13 cellular contexts compared by ENCODE assay signal in the genomic region with DNA sequence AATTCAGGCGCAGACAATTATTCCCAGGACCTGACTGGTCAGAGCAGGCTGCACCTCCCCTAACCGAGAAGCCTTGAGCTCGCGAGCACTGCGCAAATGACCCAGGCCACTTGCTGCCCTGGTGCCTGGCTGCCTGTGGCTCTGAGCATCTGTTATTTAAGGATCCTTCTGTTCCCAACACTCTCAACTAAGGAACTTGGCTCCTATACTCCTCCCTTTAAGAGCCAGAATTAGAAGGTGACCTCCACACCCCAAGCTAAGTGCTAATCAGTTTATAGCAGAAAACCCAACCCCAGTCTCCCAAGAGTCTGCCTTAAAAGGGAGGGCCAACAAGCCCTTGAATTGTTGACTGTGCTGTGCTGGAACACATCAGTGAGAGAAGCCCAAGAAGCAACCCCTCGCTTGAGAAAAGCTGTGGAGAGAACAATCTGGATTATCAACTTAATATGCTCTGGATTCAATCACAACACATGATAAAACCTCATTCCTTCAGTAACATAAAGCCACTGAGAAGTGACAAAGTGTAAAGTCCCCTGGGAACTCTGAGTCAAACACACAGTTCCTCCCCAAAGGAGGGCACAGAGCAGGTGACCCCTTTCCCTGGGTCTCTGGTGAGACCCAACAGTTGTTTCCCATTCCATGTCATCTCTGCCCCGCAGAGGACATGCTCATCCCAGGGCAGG. TPM values are rescaled to one million over a fixed set of nuclear protein-coding genes. Genes with fewer than 3 reads are reported as not detected.
DNase-seq lines count a peak whose midpoint lies in the region; ATAC-seq and TF ChIP-seq lines count a peak whose summit lies in the region.
"Had no signal": no experiment of that assay in that cellular context is flagged by ENCODE, and none has a peak within 500 bp of the region (broad histone marks: within the 10 kb centered on the region; RNA-seq: fewer than 3 reads in every experiment).

No MANE protein-coding gene starts in this region.

- TF ChIP-seq POLR2A in erythroblast (IDR thresholded peaks at IDR 0.05; ENCODE audit: low read length) = peak; percentile 23

- WGBS in aorta, 2 donors = 26 to 31% methylated on average over 7 of the region's 7 CpGs

- intact Hi-C loops in Right ventricle myocardium inferior (cut with DNase I) = no loop called here
- intact Hi-C loops in cardiac septum (cut with DNase I) = no loop called here
- intact Hi-C loops in aorta (cut with DNase I) = no loop called here

- H3K36me3 ChIP-seq in osteoblast (ENCODE audit: insufficient read depth, low read length) (peaks cover 24% of the 10 kb centered on the region), aorta (ENCODE audit: control insufficient read depth in 1 of 2, insufficient read depth in 2 of 2, low read length in 1 of 2) (peaks cover 0 to 2% of the 10 kb centered on the region in 2 donors)

- peaks cover 97% of the 10 kb centered on the region for H3K79me2 ChIP-seq in osteoblast (ENCODE audit: insufficient read depth, low read length)

- H3K9me3 ChIP-seq in osteoblast (ENCODE audit: low read depth, low read length) (no peaks in the 10 kb centered on the region), aorta (ENCODE audit: control insufficient read depth, low read length) (no peaks in the 10 kb centered on the region)

- DNase-seq in Right ventricle myocardium inferior (ENCODE audit: missing footprints) = no peak
- DNase-seq in cardiac septum (ENCODE audit: low spot score) = no peak
- DNase-seq in erythroblast (lab: John Stamatoyannopoulos, UW) = peak; percentile 85 to 89
- DNase-seq in osteoblast (ENCODE audit: insufficient read length, low spot score, missing footprints) = peak; percentile 69
- DNase-seq in aorta = no peak
- DNase-seq in hippocampal formation (lab: John Stamatoyannopoulos, UW) = no peak
- DNase-seq in putamen (ENCODE audit: low spot score) = no peak
- DNase-seq: foreskin fibroblast; MM.1S; NCI-H748 treated with DMSO at 0.1 percent for 48 hours; stimulated activated CD4-positive, alpha-beta T cell treated with anti-CD3 and anti-CD28 coated beads, Interleukin-15, amount 100 ng/mL, for 24 hours had no signal

- H3K4me2 ChIP-seq in osteoblast (ENCODE audit: insufficient read depth, low read length) = no peak overlapping the region

- H3K4me3 ChIP-seq in osteoblast (ENCODE audit: insufficient read depth, low read length) (no peak overlapping the region), aorta (ENCODE audit: low read length in 2 of 2) (no peak overlapping the region)

- ATAC-seq in Right ventricle myocardium inferior (peak; percentile 59), aorta (ENCODE audit: low FRiP score) (peak; percentile 58), HG03159 (IDR thresholded peaks at IDR 0.05; ENCODE audit: unreplicated experiment) (no peak)
- ATAC-seq: SK-N-SH treated with all-trans-retinoic acid at 6 μM for 48 hours had no signal

- H4K20me1 ChIP-seq in osteoblast (ENCODE audit: insufficient read depth, low read length) = peaks cover 79% of the 10 kb centered on the region

- no peak overlapping the region for H3K27ac ChIP-seq in osteoblast (ENCODE audit: low read depth, low read length)
- H3K27ac ChIP-seq in aorta (ENCODE audit: low read depth in 1 of 2, low read length in 2 of 2) = peak overlapping the region in 1 of 2 donors; percentile 41

- H3K4me1 ChIP-seq in osteoblast (ENCODE audit: insufficient read depth, low read length) (no peaks in the 10 kb centered on the region), aorta (ENCODE audit: control insufficient read depth in 1 of 2, insufficient read depth in 2 of 2, low read length in 2 of 2) (peaks cover 1 to 6% of the 10 kb centered on the region in 2 donors)

- no peak for TF ChIP-seq CTCF in osteoblast (IDR thresholded peaks at IDR 0.05; ENCODE audit: extremely low read depth, low read depth, low read length)

- H2AFZ ChIP-seq in osteoblast (ENCODE audit: low read length) = no peak overlapping the region

- H3K27me3 ChIP-seq in osteoblast (ENCODE audit: insufficient read depth, low read length) = no peaks in the 10 kb centered on the region
- H3K27me3 ChIP-seq in aorta (ENCODE audit: control insufficient read depth in 1 of 2, insufficient read depth in 2 of 2, low read length in 1 of 2) = no peaks in the 10 kb centered on the region

RNA-seq across cellular contexts. Expression of a gene that starts 14.6 kb away (rescaled TPM):
- total RNA-seq in Right ventricle myocardium inferior (76.7 TPM), cardiac septum (63.1 TPM), osteoblast (63.9 and 69.5 TPM in 2 replicates), aorta (100 to 1,000 TPM in 1 of 2 donors, 10 to 100 TPM in 1; 70.8 to 106 TPM)
- 100 to 1,000 TPM in 1 of 2 donors, 10 to 100 TPM in 1; 34.7 to 243 TPM for polyA plus RNA-seq in aorta

RNA-seq across cellular contexts. Expression of a gene that starts 24.7 kb away (rescaled TPM):
- total RNA-seq in Right ventricle myocardium inferior = 19.8 TPM
- total RNA-seq in cardiac septum = 19.2 TPM
- total RNA-seq in osteoblast = 18.1 and 18.6 TPM in 2 replicates
- 10 to 100 TPM; 35.3 to 48.1 TPM for total RNA-seq in aorta
- polyA plus RNA-seq in aorta = 10 to 100 TPM in 1 of 2 donors, 1 to 10 TPM in 1; 7.5 to 22.2 TPM

RNA-seq across cellular contexts. Expression of a gene that starts 45.5 kb away (rescaled TPM):
- total RNA-seq in Right ventricle myocardium inferior (31.3 TPM), cardiac septum (21.6 TPM), osteoblast (8.3 and 9.8 TPM in 2 replicates), aorta (10 to 100 TPM; 38.0 to 41.4 TPM)
- polyA plus RNA-seq in aorta = 10 to 100 TPM in 1 of 2 donors, 1 to 10 TPM in 1; 8.0 to 23.3 TPM

Comparison
In these comparisons a context has a peak if more than half of its experiments do, and no peak if none do; other contexts are left out.
1. DNase-seq: peak in erythroblast (2 of 2) and osteoblast (single experiment); none in Right ventricle myocardium inferior (single experiment), cardiac septum (single experiment), aorta (0 of 2), hippocampal formation (0 of 2) and putamen (single experiment).